In the genomic region with DNA sequence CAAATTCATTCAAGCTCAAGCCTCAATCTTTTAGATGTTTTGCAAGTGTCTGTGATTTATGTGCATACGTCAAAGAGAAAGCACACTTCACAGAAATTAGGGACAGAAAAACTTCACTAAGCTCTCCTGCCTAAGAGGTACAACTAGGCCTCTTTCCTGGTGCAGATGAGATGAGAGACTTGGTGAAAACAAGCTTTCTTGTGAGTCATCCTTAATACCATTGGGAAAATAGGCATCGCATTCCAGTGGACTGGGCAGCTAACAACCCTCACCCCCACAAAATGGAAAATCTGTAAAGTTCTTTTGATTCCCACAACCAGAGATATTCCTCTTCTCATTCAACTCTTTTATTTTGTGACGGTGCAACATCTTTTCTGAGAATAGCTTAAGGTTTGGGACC, we compare ENCODE assay signal across 22 cellular contexts.
"Had no signal": no experiment of that assay in that cellular context is flagged by ENCODE, and none has a peak within 500 bp of the region (broad histone marks: within the 10 kb centered on the region; RNA-seq: fewer than 3 reads in every experiment).

No MANE protein-coding gene starts in this region.

- H3K4me1 Mint-ChIP-seq: activated B cell treated with CpG ODN at 0.5 μM for 24 hours; activated CD4-positive, alpha-beta T cell treated with anti-CD3 and anti-CD28 coated beads, Interleukin-2, amount 10 ng/mL, durations not matched to agents 24 days and 14 days; memory B cell; naive thymus-derived CD8-positive, alpha-beta T cell had no signal

- H2AFZ ChIP-seq: hepatocyte had no signal

- DNase-seq: activated B cell treated with CpG ODN at 0.5 μM for 24 hours; activated CD4-positive, alpha-beta T cell treated with anti-CD3 and anti-CD28 coated beads, Interleukin-2, amount 10 ng/mL, durations not matched to agents 24 days and 14 days; activated CD8-positive, alpha-beta memory T cell treated with anti-CD3 and anti-CD28 coated beads, Interleukin-2, amount 50 U/mL, for 4 hours; activated CD8-positive, alpha-beta T cell treated with anti-CD3 and anti-CD28 coated beads, Interleukin-2, amount 10 ng/mL, durations not matched to agents 7 days and 5 days; activated gamma-delta T cell; activated T-cell treated with anti-CD3 and anti-CD28 coated beads, Interleukin-2, amount 50 U/mL, for 72 hours; amniotic stem cell; kidney; left ventricle myocardium superior; naive thymus-derived CD8-positive, alpha-beta T cell; retina; small intestine; stimulated activated CD4-positive, alpha-beta T cell treated with anti-CD3 and anti-CD28 coated beads, Interleukin-4, amount 100 ng/mL, for 24 hours; stimulated activated naive CD4-positive, alpha-beta T cell; substantia nigra; transverse colon had no signal

- H3K9me3 Mint-ChIP-seq: activated B cell treated with CpG ODN at 0.5 μM for 24 hours; activated CD4-positive, alpha-beta T cell treated with anti-CD3 and anti-CD28 coated beads, Interleukin-2, amount 10 ng/mL, durations not matched to agents 24 days and 14 days; memory B cell had no signal

- H3K27ac Mint-ChIP-seq: activated B cell treated with CpG ODN at 0.5 μM for 24 hours; activated CD4-positive, alpha-beta T cell treated with anti-CD3 and anti-CD28 coated beads, Interleukin-2, amount 10 ng/mL, durations not matched to agents 24 days and 14 days; activated CD8-positive, alpha-beta T cell treated with anti-CD3 and anti-CD28 coated beads, Interleukin-2, amount 10 ng/mL, durations not matched to agents 7 days and 5 days; activated naive CD4-positive, alpha-beta T cell treated with anti-CD3 and anti-CD28 coated beads, Interleukin-2, amount 50 U/mL, for 72 hours; activated T-cell treated with anti-CD3 and anti-CD28 coated beads, Interleukin-2, amount 50 U/mL, for 72 hours; memory B cell; naive thymus-derived CD8-positive, alpha-beta T cell; T-helper 1 cell treated with Interleukin-12 subunit alpha and Interleukin-12 subunit beta and Interleukin-4 antibody, amounts not matched to agents 30 μg/mL and 1 μg/mL, for 36 hours had no signal

- H3K79me2 ChIP-seq: hepatocyte had no signal

- ATAC-seq: activated CD8-positive, alpha-beta T cell treated with anti-CD3 and anti-CD28 coated beads, Interleukin-2, amount 10 ng/mL, durations not matched to agents 7 days and 5 days; activated naive CD4-positive, alpha-beta T cell treated with anti-CD3 and anti-CD28 coated beads, Interleukin-2, amount 50 U/mL, for 72 hours; activated T-cell treated with anti-CD3 and anti-CD28 coated beads, Interleukin-2, amount 50 U/mL, for 72 hours; left ventricle myocardium superior; naive thymus-derived CD8-positive, alpha-beta T cell had no signal

- H3K27me3 Mint-ChIP-seq: activated B cell treated with CpG ODN at 0.5 μM for 24 hours; activated CD4-positive, alpha-beta T cell treated with anti-CD3 and anti-CD28 coated beads, Interleukin-2, amount 10 ng/mL, durations not matched to agents 24 days and 14 days; naive thymus-derived CD8-positive, alpha-beta T cell had no signal

- H3K4me3 ChIP-seq: hepatocyte, transverse colon had no signal

- H3K36me3 Mint-ChIP-seq: activated naive CD4-positive, alpha-beta T cell treated with anti-CD3 and anti-CD28 coated beads, Interleukin-2, amount 50 U/mL, for 72 hours; memory B cell; naive thymus-derived CD8-positive, alpha-beta T cell had no signal

- H3K4me3 Mint-ChIP-seq: activated B cell treated with CpG ODN at 0.5 μM for 24 hours; activated CD4-positive, alpha-beta T cell treated with anti-CD3 and anti-CD28 coated beads, Interleukin-2, amount 10 ng/mL, durations not matched to agents 24 days and 14 days; activated CD8-positive, alpha-beta T cell treated with anti-CD3 and anti-CD28 coated beads, Interleukin-2, amount 10 ng/mL, durations not matched to agents 7 days and 5 days; activated T-cell treated with anti-CD3 and anti-CD28 coated beads, Interleukin-2, amount 50 U/mL, for 72 hours; memory B cell; naive thymus-derived CD8-positive, alpha-beta T cell; T-helper 1 cell treated with Interleukin-12 subunit alpha and Interleukin-12 subunit beta and Interleukin-4 antibody, amounts not matched to agents 30 μg/mL and 1 μg/mL, for 36 hours had no signal

- H3K36me3 ChIP-seq: neutrophil, transverse colon had no signal

- H3K27me3 ChIP-seq: hepatocyte, neutrophil, transverse colon had no signal

- H3K27ac ChIP-seq: epithelial cell of prostate, hepatocyte, neutrophil, transverse colon had no signal

- H3K4me1 ChIP-seq: transverse colon had no signal

- H3K4me2 ChIP-seq: hepatocyte had no signal

- H3K9me3 ChIP-seq: neutrophil, transverse colon had no signal
